Comparison of ENCODE assay signal across 8 cellular contexts in genomic region chr9:136488247-136489214, GRCh38. TPM values are rescaled to one million over a fixed set of nuclear protein-coding genes. Genes with fewer than 3 reads are reported as not detected.
DNase-seq lines count a peak whose midpoint lies in the region; ATAC-seq and TF ChIP-seq lines count a peak whose summit lies in the region.

No MANE protein-coding gene starts in this region.

- no peak overlapping the region for H2BK5ac ChIP-seq in mesendoderm (ENCODE audit: low read length)

- H3K36me3 Mint-ChIP-seq in activated CD8-positive, alpha-beta T cell treated with anti-CD3 and anti-CD28 coated beads for 36 hours (ENCODE audit: low read depth): no peaks in the 10 kb centered on the region

- H3K4me1 Mint-ChIP-seq in activated CD8-positive, alpha-beta T cell treated with anti-CD3 and anti-CD28 coated beads for 36 hours (ENCODE audit: low read depth): peaks cover 4% of the 10 kb centered on the region

- H3K27me3 ChIP-seq in mesendoderm (ENCODE audit: insufficient read depth, low read length, poor library complexity): no peaks in the 10 kb centered on the region

- H3K27me3 Mint-ChIP-seq in activated CD8-positive, alpha-beta T cell treated with anti-CD3 and anti-CD28 coated beads for 36 hours: peaks cover 1% of the 10 kb centered on the region

- POLR2A ChIA-PET in activated CD8-positive, alpha-beta T cell treated with anti-CD3 and anti-CD28 coated beads for 36 hours (lab: Charles Lee): no interaction called here

- no peak overlapping the region for H3K56ac ChIP-seq in mesendoderm (ENCODE audit: low read length)

- H3K4me1 ChIP-seq in mesendoderm (ENCODE audit: control insufficient read depth, low read depth, low read length): no peaks in the 10 kb centered on the region

- H3K4me3 ChIP-seq in mesendoderm (ENCODE audit: low read length): no peak overlapping the region

- H3K9me3 Mint-ChIP-seq in activated CD8-positive, alpha-beta T cell treated with anti-CD3 and anti-CD28 coated beads for 36 hours: peaks cover 2% of the 10 kb centered on the region

- H4K8ac ChIP-seq in mesendoderm (ENCODE audit: low read depth, low read length): no peak overlapping the region

- WGBS in mesendoderm (ENCODE audit: extremely low coverage, insufficient coverage, low lambda C conversion rate): no CpG with 5 or more reads among the region's 22 CpGs

- no peak overlapping the region for H2BK15ac ChIP-seq in mesendoderm (replicated peaks; ENCODE audit: low read depth)

- intact Hi-C loops in activated CD8-positive, alpha-beta T cell treated with anti-CD3 and anti-CD28 coated beads for 36 hours (cut with micrococcal nuclease): loop anchor here (10.0 kb wide), 1 partner anchor 46 kb away; no protein-coding TSS in a partner anchor

- no peaks in the 10 kb centered on the region for H3K79me1 ChIP-seq in mesendoderm (ENCODE audit: low read length)

- TF ChIP-seq CTCF in activated CD8-positive, alpha-beta T cell treated with anti-CD3 and anti-CD28 coated beads for 36 hours (IDR thresholded peaks at IDR 0.05): peak; percentile 99

- CTCF ChIA-PET in activated CD8-positive, alpha-beta T cell treated with anti-CD3 and anti-CD28 coated beads for 36 hours (lab: Charles Lee): interaction anchor here (0.5 to 8.8 kb wide), 25 partner anchors 10 to 207 kb away, joined by 3 to 93 read pairs (median 4); no protein-coding TSS in a partner anchor

- no peak overlapping the region for H3K9ac ChIP-seq in mesendoderm (ENCODE audit: low read length)

- DNase-seq in NCI-H1436 (lab: John Stamatoyannopoulos, UW) (peak; percentile 40), NCI-H1436 treated with DMSO at 0.1 percent for 48 hours (lab: John Stamatoyannopoulos, UW) (no peak), NCI-H345 treated with DMSO at 0.1 percent for 48 hours (lab: John Stamatoyannopoulos, UW; ENCODE audit: unreplicated experiment) (peak; percentile 43), ecto neural progenitor cell (ENCODE audit: low spot score) (peak; percentile 84), mesendoderm (peak; percentile 57)
- peak; percentile 80 for DNase-seq in activated CD8-positive, alpha-beta T cell treated with anti-CD3 and anti-CD28 coated beads for 36 hours
- peak; percentile 21 to 59 for DNase-seq in stimulated activated CD8-positive, alpha-beta memory T cell treated with anti-CD3 and anti-CD28 coated beads, Interleukin-4, amount 100 ng/mL, for 4 hours (ENCODE audit: low read depth in 2 of 2, low spot score in 1 of 2)

- no peak overlapping the region for H2BK120ac ChIP-seq in mesendoderm (ENCODE audit: low read depth, low read length)

- no peak overlapping the region for H3K4me2 ChIP-seq in mesendoderm (ENCODE audit: low read length)

- H3K27ac Mint-ChIP-seq in activated CD8-positive, alpha-beta T cell treated with anti-CD3 and anti-CD28 coated beads for 36 hours: no peak overlapping the region

- no peaks in the 10 kb centered on the region for H3K36me3 ChIP-seq in mesendoderm (ENCODE audit: control insufficient read depth, insufficient read depth, low read length)

- H3K23ac ChIP-seq in mesendoderm (ENCODE audit: low read length): no peak overlapping the region

- no peak overlapping the region for H3K27ac ChIP-seq in mesendoderm (ENCODE audit: low read depth, low read length)

- H4K5ac ChIP-seq in mesendoderm (ENCODE audit: low read length): no peak overlapping the region

- no peak overlapping the region for H3K4ac ChIP-seq in mesendoderm (ENCODE audit: low read depth, low read length)

- H3K18ac ChIP-seq in mesendoderm (ENCODE audit: low read length): no peak overlapping the region

- H3K4me3 Mint-ChIP-seq in activated CD8-positive, alpha-beta T cell treated with anti-CD3 and anti-CD28 coated beads for 36 hours: no peak overlapping the region

- H3K79me2 ChIP-seq in mesendoderm (ENCODE audit: control insufficient read depth, insufficient read depth, low read length): no peaks in the 10 kb centered on the region

- H2AK5ac ChIP-seq in mesendoderm (ENCODE audit: low read length): no peak overlapping the region

- peak; percentile 41 for ATAC-seq in activated CD8-positive, alpha-beta T cell treated with anti-CD3 and anti-CD28 coated beads for 36 hours
- no peak for ATAC-seq in HG03159 (IDR thresholded peaks at IDR 0.05; ENCODE audit: unreplicated experiment)

RNA-seq across cellular contexts. Expression of gene SEC16A, which starts 5.7 kb away (rescaled TPM):
- 10 to 100 TPM; 67.9 to 69.8 TPM for total RNA-seq in activated CD8-positive, alpha-beta T cell treated with anti-CD3 and anti-CD28 coated beads for 36 hours
- 23.8 TPM for polyA plus RNA-seq in mesendoderm (2013, experiment 1 of 2)
- 22.3 TPM for polyA plus RNA-seq in mesendoderm (2013, experiment 2 of 2)

RNA-seq across cellular contexts. Expression of gene INPP5E, which starts 48.9 kb away (rescaled TPM):
- 10 to 100 TPM; 12.0 to 13.8 TPM for total RNA-seq in activated CD8-positive, alpha-beta T cell treated with anti-CD3 and anti-CD28 coated beads for 36 hours
- 7.3 TPM for polyA plus RNA-seq in mesendoderm (2013, experiment 1 of 2)
- 7.3 TPM for polyA plus RNA-seq in mesendoderm (2013, experiment 2 of 2)

RNA-seq across cellular contexts. Expression of gene NOTCH1, which starts 57.3 kb away (rescaled TPM):
- 10 to 100 TPM; 45.7 to 47.6 TPM for total RNA-seq in activated CD8-positive, alpha-beta T cell treated with anti-CD3 and anti-CD28 coated beads for 36 hours
- 14.3 TPM for polyA plus RNA-seq in mesendoderm (2013, experiment 1 of 2)
- polyA plus RNA-seq in mesendoderm (2013, experiment 2 of 2): 14.2 TPM
